20 cellular contexts compared by ENCODE assay signal in genomic region chr12:121815221-121815620, GRCh38. TPM values are rescaled to one million over a fixed set of nuclear protein-coding genes. Genes with fewer than 3 reads are reported as not detected.
DNase-seq lines count a peak whose midpoint lies in the region; ATAC-seq and TF ChIP-seq lines count a peak whose summit lies in the region.
"Had no signal": no experiment of that assay in that cellular context is flagged by ENCODE, and none has a peak within 500 bp of the region (broad histone marks: within the 10 kb centered on the region; RNA-seq: fewer than 3 reads in every experiment).

No MANE protein-coding gene starts in this region.

- peaks cover 53% of the 10 kb centered on the region for H3K36me3 Mint-ChIP-seq in activated CD4-positive, alpha-beta memory T cell treated with anti-CD3 and anti-CD28 coated beads, Interleukin-2, amount 10 ng/mL, durations not matched to agents 7 days and 5 days (ENCODE audit: low read depth)
- peaks cover 40% of the 10 kb centered on the region for H3K36me3 Mint-ChIP-seq in activated CD4-positive, alpha-beta memory T cell treated with anti-CD3 and anti-CD28 coated beads for 36 hours
- peaks cover 15% of the 10 kb centered on the region for H3K36me3 Mint-ChIP-seq in chondrocyte (ENCODE audit: low read depth)

- CTCF ChIA-PET in activated CD4-positive, alpha-beta memory T cell treated with anti-CD3 and anti-CD28 coated beads, Interleukin-2, amount 10 ng/mL, durations not matched to agents 7 days and 5 days (lab: Charles Lee): interaction anchor here (2.5 kb wide), 1 partner anchor 21 kb away, joined by 14 read pairs; no protein-coding TSS in a partner anchor
- CTCF ChIA-PET in activated CD4-positive, alpha-beta memory T cell treated with anti-CD3 and anti-CD28 coated beads for 36 hours (lab: Charles Lee): interaction anchor here (0.7 to 17.6 kb wide), 3 partner anchors 13 to 283 kb away, joined by 3 to 856 read pairs (median 4); partner anchors contain the start of genes RHOF and SETD1B

- no peaks in the 10 kb centered on the region for H3K27me3 Mint-ChIP-seq in activated CD4-positive, alpha-beta memory T cell treated with anti-CD3 and anti-CD28 coated beads, Interleukin-2, amount 10 ng/mL, durations not matched to agents 7 days and 5 days
- no peaks in the 10 kb centered on the region for H3K27me3 Mint-ChIP-seq in activated CD4-positive, alpha-beta memory T cell treated with anti-CD3 and anti-CD28 coated beads for 36 hours
- H3K27me3 Mint-ChIP-seq in chondrocyte (ENCODE audit: low read depth): no peaks in the 10 kb centered on the region

- intact Hi-C loops in activated CD4-positive, alpha-beta memory T cell treated with anti-CD3 and anti-CD28 coated beads for 36 hours (cut with micrococcal nuclease): no loop called here
- intact Hi-C loops in left ventricle myocardium superior (cut with micrococcal nuclease): no loop called here

- DNase-seq in activated CD4-positive, alpha-beta memory T cell treated with anti-CD3 and anti-CD28 coated beads, Interleukin-2, amount 10 ng/mL, durations not matched to agents 7 days and 5 days: no peak
- DNase-seq in activated CD4-positive, alpha-beta memory T cell treated with anti-CD3 and anti-CD28 coated beads for 36 hours: no peak
- DNase-seq in stimulated activated CD4-positive, alpha-beta T cell treated with anti-CD3 and anti-CD28 coated beads, Interleukin-15, amount 100 ng/mL, for 24 hours: peak; percentile 12
- no peak for DNase-seq in stimulated activated CD4-positive, alpha-beta T cell treated with anti-CD3 and anti-CD28 coated beads, Interleukin-12 subunit alpha, Interleukin-12 subunit beta, amount 100 ng/mL, for 4 hours
- DNase-seq in chondrocyte (ENCODE audit: low spot score) (no peak), left ventricle myocardium superior (no peak)
- no peak for DNase-seq in activated CD8-positive, alpha-beta memory T cell treated with anti-CD3 and anti-CD28 coated beads for 24 hours
- DNase-seq: C1 segment of cervical spinal cord; H7; NCI-H1417; NCI-H187; NCI-H2107; NCI-H510A; NCI-H748 treated with DMSO at 0.1 percent for 48 hours; NK-92 treated with Interleukin-12 subunit alpha and Interleukin-12 subunit beta, amount 100 ng/mL, for 24 hours; Peyer's patch had no signal

- POLR2A ChIA-PET in activated CD4-positive, alpha-beta memory T cell treated with anti-CD3 and anti-CD28 coated beads, Interleukin-2, amount 10 ng/mL, durations not matched to agents 7 days and 5 days (lab: Charles Lee): interaction anchor here (0.8 to 1.9 kb wide), 3 partner anchors 9 to 20 kb away, joined by 3 to 9 read pairs (median 3); no protein-coding TSS in a partner anchor
- POLR2A ChIA-PET in activated CD4-positive, alpha-beta memory T cell treated with anti-CD3 and anti-CD28 coated beads for 36 hours (lab: Charles Lee): no interaction called here

- peaks cover 36% of the 10 kb centered on the region for H3K4me1 Mint-ChIP-seq in activated CD4-positive, alpha-beta memory T cell treated with anti-CD3 and anti-CD28 coated beads, Interleukin-2, amount 10 ng/mL, durations not matched to agents 7 days and 5 days
- H3K4me1 Mint-ChIP-seq in activated CD4-positive, alpha-beta memory T cell treated with anti-CD3 and anti-CD28 coated beads for 36 hours (ENCODE audit: low read depth): peaks cover 30% of the 10 kb centered on the region
- peaks cover 29% of the 10 kb centered on the region for H3K4me1 Mint-ChIP-seq in chondrocyte (ENCODE audit: low read depth)

- no peak overlapping the region for H3K4me3 Mint-ChIP-seq in activated CD4-positive, alpha-beta memory T cell treated with anti-CD3 and anti-CD28 coated beads, Interleukin-2, amount 10 ng/mL, durations not matched to agents 7 days and 5 days
- H3K4me3 Mint-ChIP-seq in activated CD4-positive, alpha-beta memory T cell treated with anti-CD3 and anti-CD28 coated beads for 36 hours: no peak overlapping the region
- no peak overlapping the region for H3K4me3 Mint-ChIP-seq in chondrocyte (ENCODE audit: unreplicated experiment)

- no peak for TF ChIP-seq CTCF in chondrocyte (IDR thresholded peaks at IDR 0.05)

- no peak for ATAC-seq in left ventricle myocardium superior
- ATAC-seq in GM18909 (IDR thresholded peaks at IDR 0.05; ENCODE audit: poor library complexity, unreplicated experiment): no peak
- ATAC-seq: A549, HepG2, Right ventricle myocardium inferior had no signal

- no peaks in the 10 kb centered on the region for H3K9me3 Mint-ChIP-seq in activated CD4-positive, alpha-beta memory T cell treated with anti-CD3 and anti-CD28 coated beads, Interleukin-2, amount 10 ng/mL, durations not matched to agents 7 days and 5 days
- H3K9me3 Mint-ChIP-seq in activated CD4-positive, alpha-beta memory T cell treated with anti-CD3 and anti-CD28 coated beads for 36 hours: no peaks in the 10 kb centered on the region
- no peaks in the 10 kb centered on the region for H3K9me3 Mint-ChIP-seq in chondrocyte (ENCODE audit: low read depth)

- H3K27ac Mint-ChIP-seq in activated CD4-positive, alpha-beta memory T cell treated with anti-CD3 and anti-CD28 coated beads, Interleukin-2, amount 10 ng/mL, durations not matched to agents 7 days and 5 days: peak overlapping the region; percentile 44
- no peak overlapping the region for H3K27ac Mint-ChIP-seq in activated CD4-positive, alpha-beta memory T cell treated with anti-CD3 and anti-CD28 coated beads for 36 hours
- peak overlapping the region; percentile 57 for H3K27ac Mint-ChIP-seq in chondrocyte (ENCODE audit: unreplicated experiment)

RNA-seq across cellular contexts. Expression of gene SETD1B, which starts 11.4 kb away (rescaled TPM):
- total RNA-seq in activated CD4-positive, alpha-beta memory T cell treated with anti-CD3 and anti-CD28 coated beads, Interleukin-2, amount 10 ng/mL, durations not matched to agents 7 days and 5 days: 10 to 100 TPM; 26.5 to 26.9 TPM
- total RNA-seq in activated CD4-positive, alpha-beta memory T cell treated with anti-CD3 and anti-CD28 coated beads for 36 hours: 10 to 100 TPM; 14.1 to 15.2 TPM
- total RNA-seq in chondrocyte: 18.8 to 19.7 TPM (median 19.4 TPM) in 3 replicates
- 9.0 TPM for total RNA-seq in left ventricle myocardium superior

RNA-seq across cellular contexts. Expression of gene RHOF, which starts 21.7 kb away (rescaled TPM):
- 100 to 1,000 TPM; 157 to 163 TPM for total RNA-seq in activated CD4-positive, alpha-beta memory T cell treated with anti-CD3 and anti-CD28 coated beads, Interleukin-2, amount 10 ng/mL, durations not matched to agents 7 days and 5 days
- total RNA-seq in activated CD4-positive, alpha-beta memory T cell treated with anti-CD3 and anti-CD28 coated beads for 36 hours: 100 to 1,000 TPM; 136 to 141 TPM
- total RNA-seq in chondrocyte: 9.6 to 14.1 TPM (median 10.8 TPM) in 3 replicates
- total RNA-seq in left ventricle myocardium superior: 48.3 TPM

RNA-seq across cellular contexts. Expression of gene HPD, which starts 43.4 kb away (rescaled TPM):
- total RNA-seq in activated CD4-positive, alpha-beta memory T cell treated with anti-CD3 and anti-CD28 coated beads, Interleukin-2, amount 10 ng/mL, durations not matched to agents 7 days and 5 days: not detected
- not detected for total RNA-seq in activated CD4-positive, alpha-beta memory T cell treated with anti-CD3 and anti-CD28 coated beads for 36 hours
- total RNA-seq in chondrocyte: not detected in 3 replicates
- 2.2 TPM for total RNA-seq in left ventricle myocardium superior
- total RNA-seq: Peyer's patch had no signal
